23 cellular contexts compared by ENCODE assay signal in genomic region chr7:141999219-141999618, GRCh38. TPM values are rescaled to one million over a fixed set of nuclear protein-coding genes. Genes with fewer than 3 reads are reported as not detected.
"Had no signal": no experiment of that assay in that cellular context is flagged by ENCODE, and none has a peak within 500 bp of the region (broad histone marks: within the 10 kb centered on the region; RNA-seq: fewer than 3 reads in every experiment).

No MANE protein-coding gene starts in this region.

- DNase-seq: activated CD4-positive, alpha-beta T cell treated with anti-CD3 and anti-CD28 coated beads, Interleukin-2, amount 50 U/mL, for 1 hour; activated CD8-positive, alpha-beta memory T cell treated with anti-CD3 and anti-CD28 coated beads for 24 hours; activated naive CD4-positive, alpha-beta T cell; activated naive CD8-positive, alpha-beta T cell treated with anti-CD3 and anti-CD28 coated beads, Interleukin-2, amount 10 ng/mL, durations not matched to agents 7 days and 5 days; anterior cingulate cortex; brain microvascular endothelial cell; cortex of kidney; effector CD4-positive, alpha-beta T cell; hippocampal formation; kidney; mesendoderm; right lobe of liver; spleen; stimulated activated naive CD8-positive, alpha-beta T cell treated with anti-CD3 and anti-CD28 coated beads, Interleukin-15, amount 100 ng/mL, for 72 hours; T-helper 9 cell; upper lobe of left lung had no signal

- ATAC-seq: activated CD4-positive, CD25-positive, alpha-beta regulatory T cell treated with anti-CD3 and anti-CD28 coated beads, Interleukin-2, amount 50 U/mL, for 24 hours; natural killer cell treated with Interleukin-12 subunit alpha and Interleukin-12 subunit beta and Interleukin-15 and Interleukin-18, amount 100 ng/mL, for 72 hours; stimulated activated naive CD8-positive, alpha-beta T cell treated with anti-CD3 and anti-CD28 coated beads, Interleukin-15, amount 100 ng/mL, for 72 hours had no signal

- H3K9me3 ChIP-seq: esophagus muscularis mucosa, right lobe of liver, upper lobe of left lung had no signal

- H3K27ac ChIP-seq: brain microvascular endothelial cell, esophagus muscularis mucosa, right lobe of liver, spleen, upper lobe of left lung had no signal

- H3K36me3 ChIP-seq: brain microvascular endothelial cell, esophagus muscularis mucosa, right lobe of liver, spleen, upper lobe of left lung had no signal

- H3K4me1 ChIP-seq: esophagus muscularis mucosa, right lobe of liver, spleen, upper lobe of left lung had no signal

- H3K4me3 ChIP-seq: esophagus muscularis mucosa, right lobe of liver, spleen, upper lobe of left lung had no signal

RNA-seq across cellular contexts. Expression of gene MGAM, which starts 3.5 kb away (rescaled TPM):
- total RNA-seq: activated naive CD8-positive, alpha-beta T cell treated with anti-CD3 and anti-CD28 coated beads, Interleukin-2, amount 10 ng/mL, durations not matched to agents 7 days and 5 days had no signal

RNA-seq across cellular contexts. Expression of gene TAS2R38, which starts 25.6 kb away (rescaled TPM):
- total RNA-seq: activated naive CD8-positive, alpha-beta T cell treated with anti-CD3 and anti-CD28 coated beads, Interleukin-2, amount 10 ng/mL, durations not matched to agents 7 days and 5 days; esophagus muscularis mucosa; kidney; lower leg skin; natural killer cell treated with Interleukin-12 subunit alpha and Interleukin-12 subunit beta and Interleukin-15 and Interleukin-18, amount 100 ng/mL, for 72 hours; omental fat pad; progenitor cell of endocrine pancreas; right lobe of liver; spleen; temporal lobe; upper lobe of left lung had no signal

RNA-seq across cellular contexts. Expression of gene CLEC5A, which starts 52.4 kb away (rescaled TPM):
- total RNA-seq: natural killer cell treated with Interleukin-12 subunit alpha and Interleukin-12 subunit beta and Interleukin-15 and Interleukin-18, amount 100 ng/mL, for 72 hours; progenitor cell of endocrine pancreas; temporal lobe had no signal
